ENCODE assay signal across 22 cellular contexts in the genomic region with DNA sequence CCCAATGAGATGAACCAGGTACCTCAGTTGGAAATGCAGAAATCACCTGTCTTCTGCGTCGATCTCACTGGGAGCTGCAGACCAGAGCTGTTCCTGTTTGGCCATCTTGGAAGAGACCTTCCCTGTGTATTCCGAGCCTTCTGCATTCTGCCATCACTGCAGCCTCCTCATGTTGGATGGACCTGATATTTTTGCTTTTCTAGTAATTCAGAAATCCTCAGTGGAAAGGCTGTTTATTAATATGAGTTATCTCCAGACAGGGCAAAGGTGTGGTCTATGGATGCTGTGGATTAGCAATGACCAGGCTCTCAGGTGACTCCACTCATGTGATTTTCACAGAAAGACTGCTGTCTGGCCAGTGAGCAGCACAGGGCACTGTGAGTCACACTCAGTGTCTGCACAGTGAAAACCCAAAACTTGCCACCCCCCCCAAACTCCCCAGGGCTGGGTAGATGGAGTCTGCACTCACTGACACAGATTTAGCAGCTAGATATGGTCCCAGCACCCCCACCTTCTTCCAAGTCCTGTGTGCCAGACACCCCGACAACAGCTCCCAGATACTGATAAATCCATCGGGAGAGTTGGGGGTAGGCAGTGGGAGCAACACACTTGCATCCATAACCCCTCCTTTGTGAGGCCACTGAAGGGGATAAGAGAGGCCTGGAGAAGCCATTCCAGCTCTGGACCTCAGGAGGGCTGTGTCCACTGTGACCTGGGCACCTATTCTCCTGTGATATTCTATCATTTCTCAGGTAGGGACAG.
"Had no signal": no experiment of that assay in that cellular context is flagged by ENCODE, and none has a peak within 500 bp of the region (broad histone marks: within the 10 kb centered on the region; RNA-seq: fewer than 3 reads in every experiment).

No MANE protein-coding gene starts in this region.

- H3K27ac Mint-ChIP-seq: activated CD4-positive, alpha-beta T cell treated with anti-CD3 and anti-CD28 coated beads, Interleukin-2, amount 10 ng/mL, durations not matched to agents 7 days and 5 days; activated CD8-positive, alpha-beta memory T cell treated with anti-CD3 and anti-CD28 coated beads, Interleukin-2, amount 10 ng/mL, durations not matched to agents 7 days and 5 days; activated CD8-positive, alpha-beta T cell treated with anti-CD3 and anti-CD28 coated beads for 36 hours; activated naive CD4-positive, alpha-beta T cell treated with anti-CD3 and anti-CD28 coated beads, Interleukin-2, amount 50 U/mL, for 24 hours; activated T-helper 1 cell treated with anti-CD3 and anti-CD28 coated beads, Interleukin-12 subunit alpha, Interleukin-12 subunit beta, Interleukin-2, Interleukin-4 antibody, amounts not matched to agents 30 ng/mL and 10 ng/mL and 1 ng/mL, durations not matched to agents 14 hours and 24 hours and 36 hours; dendritic cell treated with granulocyte-macrophage colony-stimulating factor and Interleukin-4, amounts not matched to agents 40 ng/mL and 50 ng/mL, for 4 days; immature natural killer cell; stimulated activated naive CD8-positive, alpha-beta T cell treated with anti-CD3 and anti-CD28 coated beads, Interleukin-15, amount 100 ng/mL, for 72 hours; T-helper 17 cell had no signal

- H3K9me3 ChIP-seq: body of pancreas, lower lobe of right lung, mucosa of descending colon, spleen, tibial artery had no signal

- H3K4me1 Mint-ChIP-seq: activated CD4-positive, alpha-beta T cell treated with anti-CD3 and anti-CD28 coated beads, Interleukin-2, amount 10 ng/mL, durations not matched to agents 7 days and 5 days; activated CD8-positive, alpha-beta memory T cell treated with anti-CD3 and anti-CD28 coated beads, Interleukin-2, amount 10 ng/mL, durations not matched to agents 7 days and 5 days; activated naive CD4-positive, alpha-beta T cell treated with anti-CD3 and anti-CD28 coated beads, Interleukin-2, amount 50 U/mL, for 24 hours; immature natural killer cell; T-helper 17 cell had no signal

- ATAC-seq: activated CD8-positive, alpha-beta memory T cell treated with anti-CD3 and anti-CD28 coated beads, Interleukin-2, amount 10 ng/mL, durations not matched to agents 7 days and 5 days; activated CD8-positive, alpha-beta T cell treated with anti-CD3 and anti-CD28 coated beads for 36 hours; body of pancreas; left lobe of liver; lower lobe of right lung; stimulated activated naive CD8-positive, alpha-beta T cell treated with anti-CD3 and anti-CD28 coated beads, Interleukin-15, amount 100 ng/mL, for 72 hours; T-helper 17 cell had no signal

- H3K9me3 Mint-ChIP-seq: activated CD4-positive, alpha-beta T cell treated with anti-CD3 and anti-CD28 coated beads, Interleukin-2, amount 10 ng/mL, durations not matched to agents 7 days and 5 days; activated CD8-positive, alpha-beta T cell treated with anti-CD3 and anti-CD28 coated beads for 36 hours; activated naive CD4-positive, alpha-beta T cell treated with anti-CD3 and anti-CD28 coated beads, Interleukin-2, amount 50 U/mL, for 24 hours; activated T-helper 1 cell treated with anti-CD3 and anti-CD28 coated beads, Interleukin-12 subunit alpha, Interleukin-12 subunit beta, Interleukin-2, Interleukin-4 antibody, amounts not matched to agents 30 ng/mL and 10 ng/mL and 1 ng/mL, durations not matched to agents 14 hours and 24 hours and 36 hours; dendritic cell treated with granulocyte-macrophage colony-stimulating factor and Interleukin-4, amounts not matched to agents 40 ng/mL and 50 ng/mL, for 4 days; immature natural killer cell; stimulated activated naive CD8-positive, alpha-beta T cell treated with anti-CD3 and anti-CD28 coated beads, Interleukin-15, amount 100 ng/mL, for 72 hours had no signal

- H3K36me3 ChIP-seq: lower lobe of right lung, spleen, tibial artery had no signal

- H3K27me3 ChIP-seq: body of pancreas had no signal

- H3K27ac ChIP-seq: body of pancreas, lower lobe of right lung, tibial artery had no signal

- DNase-seq: activated CD4-positive, alpha-beta T cell treated with anti-CD3 and anti-CD28 coated beads, Interleukin-2, amount 10 ng/mL, durations not matched to agents 7 days and 5 days; activated CD4-positive, CD25-positive, alpha-beta regulatory T cell treated with anti-CD3 and anti-CD28 coated beads, Interleukin-2, amount 50 U/mL, for 72 hours; activated CD8-positive, alpha-beta memory T cell treated with anti-CD3 and anti-CD28 coated beads, Interleukin-2, amount 10 ng/mL, durations not matched to agents 7 days and 5 days; activated CD8-positive, alpha-beta T cell treated with anti-CD3 and anti-CD28 coated beads for 36 hours; activated gamma-delta T cell; activated T-cell treated with anti-CD3 and anti-CD28 coated beads for 4 hours; anterior cingulate cortex; body of pancreas; effector CD4-positive, alpha-beta T cell; foreskin melanocyte; immature natural killer cell; lower lobe of right lung; mucosa of descending colon; spleen; stimulated activated CD4-positive, alpha-beta T cell treated with anti-CD3 and anti-CD28 coated beads, Interleukin-4, amount 100 ng/mL, for 24 hours; stimulated activated naive CD8-positive, alpha-beta T cell treated with anti-CD3 and anti-CD28 coated beads, Interleukin-15, amount 100 ng/mL, for 72 hours; T-helper 17 cell; tibial artery had no signal

- H3K4me3 Mint-ChIP-seq: activated CD4-positive, alpha-beta T cell treated with anti-CD3 and anti-CD28 coated beads, Interleukin-2, amount 10 ng/mL, durations not matched to agents 7 days and 5 days; activated CD8-positive, alpha-beta memory T cell treated with anti-CD3 and anti-CD28 coated beads, Interleukin-2, amount 10 ng/mL, durations not matched to agents 7 days and 5 days; activated CD8-positive, alpha-beta T cell treated with anti-CD3 and anti-CD28 coated beads for 36 hours; activated naive CD4-positive, alpha-beta T cell treated with anti-CD3 and anti-CD28 coated beads, Interleukin-2, amount 50 U/mL, for 24 hours; activated T-helper 1 cell treated with anti-CD3 and anti-CD28 coated beads, Interleukin-12 subunit alpha, Interleukin-12 subunit beta, Interleukin-2, Interleukin-4 antibody, amounts not matched to agents 30 ng/mL and 10 ng/mL and 1 ng/mL, durations not matched to agents 14 hours and 24 hours and 36 hours; dendritic cell treated with granulocyte-macrophage colony-stimulating factor and Interleukin-4, amounts not matched to agents 40 ng/mL and 50 ng/mL, for 4 days; immature natural killer cell; stimulated activated naive CD8-positive, alpha-beta T cell treated with anti-CD3 and anti-CD28 coated beads, Interleukin-15, amount 100 ng/mL, for 72 hours; T-helper 17 cell had no signal

- H3K4me3 ChIP-seq: body of pancreas, lower lobe of right lung, mucosa of descending colon, spleen, tibial artery had no signal

- H3K36me3 Mint-ChIP-seq: activated CD8-positive, alpha-beta memory T cell treated with anti-CD3 and anti-CD28 coated beads, Interleukin-2, amount 10 ng/mL, durations not matched to agents 7 days and 5 days; activated naive CD4-positive, alpha-beta T cell treated with anti-CD3 and anti-CD28 coated beads, Interleukin-2, amount 50 U/mL, for 24 hours; immature natural killer cell had no signal
